9 cellular contexts compared by ENCODE assay signal in genomic region chr17:8151120-8151640, GRCh38. TPM values are rescaled to one million over a fixed set of nuclear protein-coding genes. Genes with fewer than 3 reads are reported as not detected.
DNase-seq lines count a peak whose midpoint lies in the region; ATAC-seq and TF ChIP-seq lines count a peak whose summit lies in the region.
"Had no signal": no experiment of that assay in that cellular context is flagged by ENCODE, and none has a peak within 500 bp of the region (broad histone marks: within the 10 kb centered on the region; RNA-seq: fewer than 3 reads in every experiment).

No MANE protein-coding gene starts in this region.

- peaks cover 28% of the 10 kb centered on the region for H3K4me1 Mint-ChIP-seq in CD14-positive monocyte
- H3K4me1 Mint-ChIP-seq in T-helper 17 cell: peaks cover 70% of the 10 kb centered on the region

- no peak for TF ChIP-seq RAD21 in Ishikawa (IDR thresholded peaks at IDR 0.05; ENCODE audit: low read depth)

- peaks cover 21 to 53% of the 10 kb centered on the region in 2 donors for H3K36me3 ChIP-seq in psoas muscle (ENCODE audit: insufficient read depth in 1 of 2, low read depth in 1 of 2)

- H3K36me3 Mint-ChIP-seq in CD14-positive monocyte (peaks cover 54 to 58% of the 10 kb centered on the region in 2 donors), T-helper 17 cell (ENCODE audit: low read depth) (peaks cover 30% of the 10 kb centered on the region)

- no peak for TF ChIP-seq EP300 in Ishikawa (IDR thresholded peaks at IDR 0.05; ENCODE audit: borderline replicate concordance)

- peak; percentile 82 for DNase-seq in CD14-positive monocyte (ENCODE audit: low spot score)
- DNase-seq in T-helper 17 cell: peak; percentile 87 to 92 (median 89)
- DNase-seq in anterior cingulate cortex (lab: John Stamatoyannopoulos, UW): peak; percentile 36 to 93 (median 82)
- DNase-seq in right cardiac atrium: peak; percentile 95 to 97 (median 97)
- peak; percentile 94 to 97 for DNase-seq in psoas muscle
- peak; percentile 91 for DNase-seq in ureter (ENCODE audit: low spot score)

- TF ChIP-seq CTCF in CD14-positive monocyte (IDR thresholded peaks at IDR 0.05) (no peak), psoas muscle (IDR thresholded peaks at IDR 0.05) (no peak)

- no peaks in the 10 kb centered on the region for H3K27me3 ChIP-seq in right cardiac atrium (ENCODE audit: control insufficient read depth, insufficient read depth)
- H3K27me3 ChIP-seq in psoas muscle (ENCODE audit: insufficient read depth in 3 of 3, low read length in 2 of 3): no peaks in the 10 kb centered on the region

- H3K4me1 ChIP-seq in right cardiac atrium (ENCODE audit: control insufficient read depth, insufficient read depth, low read length) (peaks cover 19% of the 10 kb centered on the region), psoas muscle (peaks cover 49% of the 10 kb centered on the region)

- peaks cover 0 to 4% (median 0%) of the 10 kb centered on the region in 7 donors for H3K9me3 Mint-ChIP-seq in CD14-positive monocyte

- peak; percentile 44 for ATAC-seq in GM19438 (IDR thresholded peaks at IDR 0.05; ENCODE audit: low read depth, unreplicated experiment)
- ATAC-seq in T-helper 17 cell: peak; percentile 54
- ATAC-seq in right cardiac atrium: peak; percentile 41 to 49
- peak; percentile 43 to 59 (median 53) for ATAC-seq in psoas muscle

- WGBS in right cardiac atrium: under 1% methylated on average over 38 of the region's 38 CpGs
- WGBS in psoas muscle, 3 donors: 0 to 1% (median 1%) methylated on average over 35 to 38 of the region's 38 CpGs

- peak overlapping the region in 5 of 7 donors; percentile 78 to 99 (median 96) for H3K27ac Mint-ChIP-seq in CD14-positive monocyte
- H3K27ac Mint-ChIP-seq in T-helper 17 cell: no peak overlapping the region

- intact Hi-C loops in CD14-positive monocyte (cut with micrococcal nuclease): loop anchor here in 1 of 2 donors (5.0 to 10.0 kb wide), 2 partner anchors 36 to 316 kb away; partner anchors contain the start of gene KDM6B
- intact Hi-C loops in right cardiac atrium (cut with DNase I): no loop called here
- intact Hi-C loops in psoas muscle (cut with DNase I): no loop called here

- H3K27ac ChIP-seq in right cardiac atrium (ENCODE audit: low read length) (peak overlapping the region; percentile 100), psoas muscle (peak overlapping the region; percentile 100)

- H3K4me3 Mint-ChIP-seq in CD14-positive monocyte (peak overlapping the region; percentile 97 to 99), T-helper 17 cell (no peak overlapping the region)

- H3K27me3 Mint-ChIP-seq in CD14-positive monocyte (ENCODE audit: low read depth in 3 of 3): peaks cover 0 to 14% (median 0%) of the 10 kb centered on the region in 3 donors
- no peaks in the 10 kb centered on the region for H3K27me3 Mint-ChIP-seq in T-helper 17 cell

- no peaks in the 10 kb centered on the region for H3K9me3 ChIP-seq in T-helper 17 cell (ENCODE audit: control insufficient read depth, low read length, poor library complexity, severe bottlenecking)
- no peaks in the 10 kb centered on the region for H3K9me3 ChIP-seq in right cardiac atrium (ENCODE audit: control insufficient read depth, low read length)
- H3K9me3 ChIP-seq in psoas muscle: no peaks in the 10 kb centered on the region

- H3K4me3 ChIP-seq in right cardiac atrium (ENCODE audit: low read length): peak overlapping the region; percentile 65
- peak overlapping the region; percentile 97 for H3K4me3 ChIP-seq in psoas muscle

TF ChIP-seq in Ishikawa, 13 proteins besides CTCF, POLR2A, EP300 and RAD21:
- TF ChIP-seq NFIC (IDR thresholded peaks at IDR 0.05) (no peak), EGR1 (IDR thresholded peaks at IDR 0.05) (peak; percentile 79; the same call in 1 of the 2 replicates), CEBPB (IDR thresholded peaks at IDR 0.05) (no peak), ZBTB7A (IDR thresholded peaks at IDR 0.05; ENCODE audit: low read depth) (peak; percentile 97), YY1 (IDR thresholded peaks at IDR 0.05; ENCODE audit: low read depth) (no peak), TCF12 (IDR thresholded peaks at IDR 0.05; ENCODE audit: low read depth) (no peak), TAF1 (IDR thresholded peaks at IDR 0.05; ENCODE audit: low read depth) (no peak), REST (IDR thresholded peaks at IDR 0.05; ENCODE audit: low read depth) (no peak), CREB1 (IDR thresholded peaks at IDR 0.05; ENCODE audit: low read depth) (peak; percentile 67), TEAD4 (IDR thresholded peaks at IDR 0.05) (no peak), FOXM1 (IDR thresholded peaks at IDR 0.05; ENCODE audit: borderline replicate concordance, low read depth) (no peak)
- TF ChIP-seq, protein P1, sequence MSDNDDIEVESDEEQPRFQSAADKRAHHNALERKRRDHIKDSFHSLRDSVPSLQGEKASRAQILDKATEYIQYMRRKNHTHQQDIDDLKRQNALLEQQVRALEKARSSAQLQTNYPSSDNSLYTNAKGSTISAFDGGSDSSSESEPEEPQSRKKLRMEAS (IDR thresholded peaks at IDR 0.05): peak; percentile 60; the same call in 1 of the 2 replicates
- TF ChIP-seq, protein P2, sequence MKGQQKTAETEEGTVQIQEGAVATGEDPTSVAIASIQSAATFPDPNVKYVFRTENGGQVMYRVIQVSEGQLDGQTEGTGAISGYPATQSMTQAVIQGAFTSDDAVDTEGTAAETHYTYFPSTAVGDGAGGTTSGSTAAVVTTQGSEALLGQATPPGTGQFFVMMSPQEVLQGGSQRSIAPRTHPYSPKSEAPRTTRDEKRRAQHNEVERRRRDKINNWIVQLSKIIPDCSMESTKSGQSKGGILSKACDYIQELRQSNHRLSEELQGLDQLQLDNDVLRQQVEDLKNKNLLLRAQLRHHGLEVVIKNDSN (IDR thresholded peaks at IDR 0.05): peak; percentile 6; the same call in 1 of the 2 replicates
TF ChIP-seq in Ishikawa: peak in this region for 5.

RNA-seq across cellular contexts. Expression of gene PER1, which starts 1.0 kb away (rescaled TPM):
- polyA plus RNA-seq in CD14-positive monocyte (1 to 10 TPM; 5.6 to 9.6 TPM), right cardiac atrium (110 TPM), psoas muscle (100 to 1,000 TPM; 133 to 173 (median 145) TPM)
- total RNA-seq in T-helper 17 cell (1,000 to 10,000 TPM; 1,926 to 2,038 TPM), right cardiac atrium (100 to 1,000 TPM in 3 of 4 donors, 10 to 100 TPM in 1; 96.2 to 150 (median 124) TPM), psoas muscle (100 to 1,000 TPM in 3 of 4 donors, 10 to 100 TPM in 1; 48.9 to 278 (median 166) TPM), ureter (152 TPM)

RNA-seq across cellular contexts. Expression of gene VAMP2, which starts 11.6 kb away (rescaled TPM):
- polyA plus RNA-seq in CD14-positive monocyte (10 to 100 TPM; 10.2 to 14.5 TPM), right cardiac atrium (50.2 TPM), psoas muscle (10 to 100 TPM; 33.2 to 49.5 (median 35.2) TPM)
- total RNA-seq in T-helper 17 cell (100 to 1,000 TPM; 209 to 252 TPM), right cardiac atrium (10 to 100 TPM; 68.7 to 74.9 (median 71.8) TPM), psoas muscle (10 to 100 TPM; 39.7 to 59.2 (median 49.8) TPM), ureter (87.9 TPM)

RNA-seq across cellular contexts. Expression of gene TMEM107, which starts 25.0 kb away (rescaled TPM):
- polyA plus RNA-seq in CD14-positive monocyte: 10 to 100 TPM; 31.4 to 37.4 TPM
- 10 to 100 TPM; 33.0 to 33.9 TPM for total RNA-seq in T-helper 17 cell
- total RNA-seq in right cardiac atrium: 10 to 100 TPM in 2 of 4 donors, 1 to 10 TPM in 2; 7.1 to 11.4 (median 9.2) TPM
- polyA plus RNA-seq in right cardiac atrium: 7.2 TPM
- total RNA-seq in psoas muscle: 1 to 10 TPM; 1.2 to 4.7 (median 2.9) TPM
- 1 to 10 TPM; 1.5 to 1.9 (median 1.8) TPM for polyA plus RNA-seq in psoas muscle
- 17.1 TPM for total RNA-seq in ureter

RNA-seq across cellular contexts. Expression of gene HES7, which starts 27.3 kb away (rescaled TPM):
- polyA plus RNA-seq in CD14-positive monocyte (not detected), right cardiac atrium (0.25 TPM), psoas muscle (under 1 TPM in 1 of 3 donors, not detected in 2; 0.10 TPM)
- total RNA-seq in T-helper 17 cell (not detected), right cardiac atrium (under 1 TPM; 0.62 to 0.76 (median 0.73) TPM), psoas muscle (under 1 TPM in 1 of 4 donors, not detected in 3; 0.30 TPM), ureter (not detected)

RNA-seq across cellular contexts. Expression of gene ALOXE3, which starts 32.9 kb away (rescaled TPM):
- polyA plus RNA-seq in CD14-positive monocyte: not detected
- total RNA-seq in T-helper 17 cell: not detected
- total RNA-seq in right cardiac atrium: not detected
- not detected for polyA plus RNA-seq in right cardiac atrium
- total RNA-seq in psoas muscle: not detected
- polyA plus RNA-seq in psoas muscle: under 1 TPM in 1 of 3 donors, not detected in 2; 0.42 TPM
- 0.44 TPM for total RNA-seq in ureter
- total RNA-seq: T-helper 1 cell treated with Interleukin-12 subunit alpha and Interleukin-12 subunit beta and Interleukin-4 antibody, amounts not matched to agents 30 ng/mL and 1 ng/mL, for 36 hours had no signal

Comparison
In these comparisons a context has a peak if more than half of its experiments do, and no peak if none do; other contexts are left out.
1. Peak in every context shown above with its lines: DNase-seq, ATAC-seq, H3K4me3 ChIP-seq and H3K27ac ChIP-seq.
2. RNA of gene PER1, which starts 1.0 kb away (total RNA-seq): 1,926 to 2,038 TPM in T-helper 17 cell; 48.9 to 278 TPM in psoas muscle, 152 TPM in ureter (single experiment) and 96.2 to 150 TPM in right cardiac atrium; every median in the first group is over 4 times any median in the second.